Comparison of ENCODE assay signal across 34 cellular contexts in genomic region chr10:85377009-85377408, GRCh38.
"Had no signal": no experiment of that assay in that cellular context is flagged by ENCODE, and none has a peak within 500 bp of the region (broad histone marks: within the 10 kb centered on the region; RNA-seq: fewer than 3 reads in every experiment).

No MANE protein-coding gene starts in this region.

- H3K4me3 ChIP-seq: MG63 had no signal

- H3K36me3 ChIP-seq: MG63 had no signal

- DNase-seq: Karpas-422, Kasumi-1, MG63, MM.1S, MV-4-11, NCI-H1048, NCI-H1092, NCI-H1092 treated with DMSO at 0.1 percent for 48 hours, NCI-H1105, NCI-H1105 treated with DMSO at 0.1 percent for 48 hours, NCI-H1417, NCI-H1417 treated with DMSO at 0.1 percent for 48 hours, NCI-H1436, NCI-H1436 treated with DMSO at 0.1 percent for 48 hours, NCI-H146, NCI-H1694, NCI-H1694 treated with DMSO at 0.1 percent for 48 hours, NCI-H187, NCI-H187 treated with DMSO at 0.1 percent for 48 hours, NCI-H1930, NCI-H2029, NCI-H2029 treated with DMSO at 0.1 percent for 48 hours, NCI-H2081, NCI-H2081 treated with DMSO at 0.1 percent for 48 hours, NCI-H2107, NCI-H2171, NCI-H2171 treated with DMSO at 0.1 percent for 48 hours, NCI-H2227 treated with DMSO at 0.1 percent for 48 hours, NCI-H226, NCI-H345, NCI-H446, NCI-H446 treated with DMSO at 0.1 percent for 48 hours, NCI-H510A had no signal

- H3K27ac ChIP-seq: KMS-11 had no signal

- H3K27me3 ChIP-seq: MG63 had no signal

- H3K9me3 ChIP-seq: MG63 had no signal
